ENCODE assay signal across 1 cellular context in genomic region chr14:31561155-31561846, GRCh38.
TF ChIP-seq lines count a peak whose summit lies in the region.

TSS of gene NUBPL (plus strand) at chr14:31561404. CDS start at chr14:31561440, 36 bp downstream.

TF ChIP-seq in GM12878, 131 proteins besides CTCF, POLR2A, EP300 and RAD21 (continued from another document and continues in another):
- TF ChIP-seq TCF12 (IDR thresholded peaks at IDR 0.05; ENCODE audit: low read depth, low read length): peak; percentile 43; the same call in 1 of the 2 replicates
- TF ChIP-seq FOXM1 (IDR thresholded peaks at IDR 0.05; ENCODE audit: low read depth, low read length): 0 out of 2 replicates have a peak, but pooled peaks have one; percentile 31
- TF ChIP-seq STAT1 (conservative IDR thresholded peaks at IDR 0.05): 0 out of 2 replicates have a peak, but pooled peaks have one; percentile 60
- TF ChIP-seq GABPA (IDR thresholded peaks at IDR 0.05; ENCODE audit: low read depth): no peak
- TF ChIP-seq MTA2 (IDR thresholded peaks at IDR 0.05; ENCODE audit: low read depth): no peak
- peak; percentile 100 for TF ChIP-seq NBN (IDR thresholded peaks at IDR 0.05)
- peak in 1 of 2 experiments; percentile 86; a peak in 2 of 4 replicates for TF ChIP-seq SRF (IDR thresholded peaks at IDR 0.05; ENCODE audit: low read depth in 2 of 2, low read length in 2 of 2)
- peak; percentile 99 for TF ChIP-seq ATF7 (IDR thresholded peaks at IDR 0.05; ENCODE audit: low read depth)
- TF ChIP-seq ZNF592 (IDR thresholded peaks at IDR 0.05): no peak
- no peak for TF ChIP-seq NFYA (IDR thresholded peaks at IDR 0.05; ENCODE audit: borderline replicate concordance, low read depth, low read length)
- TF ChIP-seq FOS (IDR thresholded peaks at IDR 0.05; ENCODE audit: borderline replicate concordance, extremely low read depth, insufficient read length): no peak
- no peak for TF ChIP-seq SKIL (IDR thresholded peaks at IDR 0.05; ENCODE audit: low read depth, poor library complexity, severe bottlenecking)
- TF ChIP-seq BCLAF1 (IDR thresholded peaks at IDR 0.05): no peak
- 0 out of 2 replicates have a peak, but pooled peaks have one; percentile 23 for TF ChIP-seq SMARCA5 (IDR thresholded peaks at IDR 0.05)
- TF ChIP-seq NFXL1 (IDR thresholded peaks at IDR 0.05; ENCODE audit: borderline replicate concordance): no peak
- no peak for TF ChIP-seq ZBED1 (IDR thresholded peaks at IDR 0.05; ENCODE audit: borderline replicate concordance)
- no peak; the same call in 1 of the 2 replicates for TF ChIP-seq TBL1XR1 (IDR thresholded peaks at IDR 0.05; ENCODE audit: low read depth, low read length)
- no peak for TF ChIP-seq ZNF274 (IDR thresholded peaks at IDR 0.05; ENCODE audit: insufficient read depth, insufficient read length)
- no peak for TF ChIP-seq USF1 (IDR thresholded peaks at IDR 0.05; ENCODE audit: borderline replicate concordance, extremely low read length, insufficient read depth, low read depth, low read length)
- peak; percentile 59; the same call in 1 of the 2 replicates for TF ChIP-seq BMI1 (IDR thresholded peaks at IDR 0.05; ENCODE audit: borderline replicate concordance)
- TF ChIP-seq SIN3A (IDR thresholded peaks at IDR 0.05; ENCODE audit: low read depth, low read length): peak; percentile 89
- peak; percentile 63; the same call in 1 of the 2 replicates for TF ChIP-seq HDGF (IDR thresholded peaks at IDR 0.05)
- peak; percentile 17 for TF ChIP-seq SIX5 (IDR thresholded peaks at IDR 0.05; ENCODE audit: low read depth, low read length, severe bottlenecking)
- TF ChIP-seq JUNB (IDR thresholded peaks at IDR 0.05): peak; percentile 26; the same call in 1 of the 2 replicates
- no peak for TF ChIP-seq BCL11A (IDR thresholded peaks at IDR 0.05; ENCODE audit: low read depth, low read length)
- TF ChIP-seq POU2F2 (IDR thresholded peaks at IDR 0.05; ENCODE audit: borderline replicate concordance, low read depth, low read length): peak; percentile 77; the same call in 2 of the 3 replicates
- TF ChIP-seq ATF2 (IDR thresholded peaks at IDR 0.05; ENCODE audit: low read length): 0 out of 2 replicates have a peak, but pooled peaks have one; percentile 28
- no peak for TF ChIP-seq TAF1 (IDR thresholded peaks at IDR 0.05; ENCODE audit: borderline replicate concordance, low read depth, low read length)
- no peak for TF ChIP-seq ZNF217 (IDR thresholded peaks at IDR 0.05)
- peak; percentile 96; the same call in 1 of the 2 replicates for TF ChIP-seq ASH2L (IDR thresholded peaks at IDR 0.05; ENCODE audit: borderline replicate concordance, low read depth)
- TF ChIP-seq GATAD2B (conservative IDR thresholded peaks at IDR 0.05; ENCODE audit: low read depth): 0 out of 2 replicates have a peak, but pooled peaks have one; percentile 64
- TF ChIP-seq RBBP5 (conservative IDR thresholded peaks at IDR 0.05): no peak
- no peak for TF ChIP-seq ZNF24 (IDR thresholded peaks at IDR 0.05)
- TF ChIP-seq MYB (IDR thresholded peaks at IDR 0.05; ENCODE audit: borderline replicate concordance, low read depth, low read length): no peak
- TF ChIP-seq STAT3 (IDR thresholded peaks at IDR 0.05; ENCODE audit: low read depth, low read length): no peak
- 0 out of 4 replicates have a peak, but pooled peaks of 1 of the 2 experiments have one; percentile 14 for TF ChIP-seq CEBPB (IDR thresholded peaks at IDR 0.05; ENCODE audit: borderline replicate concordance in 1 of 2, low read depth in 2 of 2, low read length in 2 of 2)
- peak; percentile 60 for TF ChIP-seq E4F1 (IDR thresholded peaks at IDR 0.05; ENCODE audit: borderline replicate concordance, partially characterized antibody)
- TF ChIP-seq CHD2 (IDR thresholded peaks at IDR 0.05; ENCODE audit: borderline replicate concordance, low read depth, low read length): peak; percentile 51; the same call in 1 of the 2 replicates
- no peak for TF ChIP-seq IRF5 (IDR thresholded peaks at IDR 0.05; ENCODE audit: borderline replicate concordance)
- TF ChIP-seq CHD1 (IDR thresholded peaks at IDR 0.05; ENCODE audit: low read depth, low read length): no peak
- TF ChIP-seq HSF1 (IDR thresholded peaks at IDR 0.05; ENCODE audit: low read depth, low read length): no peak
- TF ChIP-seq USF2 (IDR thresholded peaks at IDR 0.05; ENCODE audit: borderline replicate concordance, low read depth, low read length): no peak
- peak; percentile 35 for TF ChIP-seq MEF2B (IDR thresholded peaks at IDR 0.05; ENCODE audit: partially characterized antibody, poor library complexity, severe bottlenecking)
- TF ChIP-seq KLF5 (IDR thresholded peaks at IDR 0.05; ENCODE audit: partially characterized antibody): no peak
